In genomic region chr7:81659697-81660395, GRCh38 we compare ENCODE assay signal across 22 cellular contexts.
DNase-seq lines count a peak whose midpoint lies in the region; ATAC-seq, FAIRE-seq and TF ChIP-seq lines count a peak whose summit lies in the region.
"Had no signal": no experiment of that assay in that cellular context is flagged by ENCODE, and none has a peak within 500 bp of the region (broad histone marks: within the 10 kb centered on the region; RNA-seq: fewer than 3 reads in every experiment).

No MANE protein-coding gene starts in this region.

- H3K36me3 Mint-ChIP-seq in astrocyte (ENCODE audit: low read depth, unreplicated experiment) (no peaks in the 10 kb centered on the region), natural killer cell (no peaks in the 10 kb centered on the region)
- H3K36me3 Mint-ChIP-seq: CD8-positive, alpha-beta T cell had no signal

- peaks cover 54% of the 10 kb centered on the region for H3K4me1 ChIP-seq in KMS-11 (ENCODE audit: low read depth, poor library complexity, severe bottlenecking)
- H3K4me1 ChIP-seq in astrocyte (ENCODE audit: insufficient read depth, low read length): no peaks in the 10 kb centered on the region
- H3K4me1 ChIP-seq: A549 had no signal

- ATAC-seq in natural killer cell: no peak
- ATAC-seq: A549; CD8-positive, alpha-beta T cell had no signal

- no peak overlapping the region for H3K4me3 Mint-ChIP-seq in astrocyte (ENCODE audit: unreplicated experiment)
- no peak overlapping the region for H3K4me3 Mint-ChIP-seq in natural killer cell
- H3K4me3 Mint-ChIP-seq: CD8-positive, alpha-beta T cell had no signal

- no peak overlapping the region for H3K9ac ChIP-seq in KMS-11
- H3K9ac ChIP-seq in astrocyte (ENCODE audit: low read length): no peak overlapping the region
- H3K9ac ChIP-seq: BLaER1 treated with 17β-estradiol and CSF1 and Interleukin-3, amounts not matched to agents 10 nM and 100 nM had no signal

- H3K36me3 ChIP-seq in KMS-11 (ENCODE audit: insufficient read depth) (no peaks in the 10 kb centered on the region), astrocyte (ENCODE audit: insufficient read depth, low read length) (no peaks in the 10 kb centered on the region), kidney epithelial cell (ENCODE audit: control insufficient read depth, insufficient read depth, low read length) (no peaks in the 10 kb centered on the region)
- H3K36me3 ChIP-seq: BLaER1 treated with 17β-estradiol and CSF1 and Interleukin-3, amounts not matched to agents 10 nM and 100 nM had no signal

- H3K4me1 Mint-ChIP-seq in astrocyte (ENCODE audit: low read depth, unreplicated experiment) (peaks cover 2% of the 10 kb centered on the region), natural killer cell (no peaks in the 10 kb centered on the region)

- H3K79me2 ChIP-seq in KMS-11 (ENCODE audit: insufficient read depth, low read depth) (no peaks in the 10 kb centered on the region), astrocyte (ENCODE audit: insufficient read depth, low read length) (no peaks in the 10 kb centered on the region)

- H4K20me1 ChIP-seq in KMS-11 (ENCODE audit: insufficient read depth) (no peaks in the 10 kb centered on the region), astrocyte (ENCODE audit: insufficient read depth, low read length) (no peaks in the 10 kb centered on the region)
- H4K20me1 ChIP-seq: BLaER1 treated with 17β-estradiol and CSF1 and Interleukin-3, amounts not matched to agents 10 nM and 100 nM had no signal

- H3K4me2 ChIP-seq in KMS-11 (peak overlapping the region; percentile 63), astrocyte (ENCODE audit: low read length) (no peak overlapping the region)
- H3K4me2 ChIP-seq: A549; BLaER1 treated with 17β-estradiol and CSF1 and Interleukin-3, amounts not matched to agents 10 nM and 100 nM; PC-9 had no signal

- intact Hi-C loops in natural killer cell (cut with micrococcal nuclease): no loop called here

- H3K27ac Mint-ChIP-seq in astrocyte (ENCODE audit: unreplicated experiment) (no peak overlapping the region), natural killer cell (no peak overlapping the region)
- H3K27ac Mint-ChIP-seq: CD8-positive, alpha-beta T cell had no signal

- H3K4me3 ChIP-seq in KMS-11 (IDR thresholded peaks at IDR 0.05; ENCODE audit: insufficient read depth, low read depth, low read length): no peak overlapping the region
- no peak overlapping the region for H3K4me3 ChIP-seq in astrocyte (ENCODE audit: insufficient read depth, low read depth, low read length)
- no peak overlapping the region for H3K4me3 ChIP-seq in kidney epithelial cell (ENCODE audit: low read depth, low read length)
- H3K4me3 ChIP-seq: A549; BLaER1 treated with 17β-estradiol and CSF1 and Interleukin-3, amounts not matched to agents 10 nM and 100 nM; GM12878; PC-9 had no signal

- DNase-seq in astrocyte (ENCODE audit: low read depth): peak; percentile 56
- DNase-seq in kidney epithelial cell (ENCODE audit: low read depth): peak; percentile 9
- DNase-seq in renal cortical epithelial cell (ENCODE audit: low read depth): peak; percentile 86
- DNase-seq in natural killer cell: no peak
- DNase-seq in NOMO-1 (lab: John Stamatoyannopoulos, UW; ENCODE audit: unreplicated experiment in 2 of 2): no peak
- no peak for DNase-seq in stimulated activated naive CD4-positive, alpha-beta T cell treated with Interleukin-2 at 50 U/mL for 16 hours (lab: John Stamatoyannopoulos, UW)
- no peak for DNase-seq in activated CD8-positive, alpha-beta memory T cell treated with anti-CD3 and anti-CD28 coated beads for 24 hours
- DNase-seq: CD8-positive, alpha-beta T cell; EL; GOT3; KBM-7; NCI-H1417 treated with DMSO at 0.1 percent for 48 hours; NCI-H187 treated with DMSO at 0.1 percent for 48 hours; NCI-H2227 treated with DMSO at 0.1 percent for 48 hours; NCI-H524; NCI-H82; PC-9 had no signal

- H3K27me3 ChIP-seq in KMS-11 (ENCODE audit: insufficient read depth, low read depth) (no peaks in the 10 kb centered on the region), astrocyte (ENCODE audit: insufficient read depth, low read length) (no peaks in the 10 kb centered on the region), kidney epithelial cell (ENCODE audit: control insufficient read depth, insufficient read depth, low read length) (no peaks in the 10 kb centered on the region)
- H3K27me3 ChIP-seq: BLaER1 treated with 17β-estradiol and CSF1 and Interleukin-3, amounts not matched to agents 10 nM and 100 nM had no signal

- H2AFZ ChIP-seq in KMS-11 (ENCODE audit: low read depth): peak overlapping the region; percentile 20; the same call in 1 of the 2 replicates
- no peak overlapping the region for H2AFZ ChIP-seq in astrocyte (ENCODE audit: low read depth, low read length)
- H2AFZ ChIP-seq: PC-9 had no signal

- H3K9me3 ChIP-seq in astrocyte (ENCODE audit: insufficient read depth, low read depth, low read length): no peaks in the 10 kb centered on the region
- H3K9me3 ChIP-seq: A549 had no signal

- H3K27me3 Mint-ChIP-seq in astrocyte (ENCODE audit: low read depth, unreplicated experiment): no peaks in the 10 kb centered on the region
- H3K27me3 Mint-ChIP-seq in natural killer cell (ENCODE audit: low read depth in 2 of 2): no peaks in the 10 kb centered on the region

- TF ChIP-seq CTCF in KMS-11 (conservative IDR thresholded peaks at IDR 0.05; ENCODE audit: low read depth, low read length) (0 out of 2 replicates have a peak, but pooled peaks have one; percentile 16), astrocyte (IDR thresholded peaks at IDR 0.05; ENCODE audit: insufficient read depth, low read depth, low read length) (no peak), kidney epithelial cell (IDR thresholded peaks at IDR 0.05; ENCODE audit: insufficient read depth, low read length, poor library complexity, severe bottlenecking) (no peak), natural killer cell (IDR thresholded peaks at IDR 0.05) (no peak)

- no peak for FAIRE-seq in astrocyte (lab: Jason Lieb, UNC)
- FAIRE-seq: A549, GM12878, GM19239 had no signal

- H3K9me3 Mint-ChIP-seq in astrocyte (ENCODE audit: unreplicated experiment) (no peaks in the 10 kb centered on the region), natural killer cell (peaks cover 20 to 29% of the 10 kb centered on the region in 2 donors)

- H3K27ac ChIP-seq in KMS-11: peak overlapping the region; percentile 46; the same call in 1 of the 2 replicates
- H3K27ac ChIP-seq in astrocyte (ENCODE audit: low read depth, low read length): no peak overlapping the region
- H3K27ac ChIP-seq: A549; BLaER1 treated with 17β-estradiol and CSF1 and Interleukin-3, amounts not matched to agents 10 nM and 100 nM; PC-9 had no signal

Comparison
In these comparisons a context has a peak if more than half of its experiments do, and no peak if none do; other contexts are left out.
1. DNase-seq: peak in astrocyte (single experiment), kidney epithelial cell (single experiment) and renal cortical epithelial cell (single experiment); none in natural killer cell (single experiment), NOMO-1 (0 of 2), stimulated activated naive CD4-positive, alpha-beta T cell treated with Interleukin-2 at 50 U/mL for 16 hours (single experiment) and activated CD8-positive, alpha-beta memory T cell treated with anti-CD3 and anti-CD28 coated beads for 24 hours (single experiment).